22 cellular contexts compared by ENCODE assay signal in genomic region chr7:29552392-29552791, GRCh38. TPM values are rescaled to one million over a fixed set of nuclear protein-coding genes. Genes with fewer than 3 reads are reported as not detected.
DNase-seq lines count a peak whose midpoint lies in the region; FAIRE-seq and TF ChIP-seq lines count a peak whose summit lies in the region.
"Had no signal": no experiment of that assay in that cellular context is flagged by ENCODE, and none has a peak within 500 bp of the region (broad histone marks: within the 10 kb centered on the region; RNA-seq: fewer than 3 reads in every experiment).

No MANE protein-coding gene starts in this region.

- H2BK120ac ChIP-seq in H1 (replicated peaks; ENCODE audit: low read depth, low read length), result no peak overlapping the region
- H2BK120ac ChIP-seq in trophoblast cell (ENCODE audit: insufficient read depth, low read length, poor library complexity), result no peak overlapping the region

- no peaks in the 10 kb centered on the region for H3K23me2 ChIP-seq in H1 (ENCODE audit: low read depth, low read length)

- H3K27me3 ChIP-seq in H1 (replicated peaks in 1 of 4; ENCODE audit: control insufficient read depth in 3 of 4, extremely low read depth in 1 of 4, insufficient read depth in 3 of 4, low read length in 3 of 4) (no peaks in the 10 kb centered on the region), transverse colon (no peaks in the 10 kb centered on the region), trophoblast cell (ENCODE audit: insufficient read depth, low read length) (no peaks in the 10 kb centered on the region)
- H3K27me3 ChIP-seq: BLaER1 treated with 17β-estradiol and CSF1 and Interleukin-3, amounts not matched to agents 10 nM and 100 nM had no signal

- TF ChIP-seq RAD21 in Ishikawa (IDR thresholded peaks at IDR 0.05; ENCODE audit: low read depth) (no peak), H1 (IDR thresholded peaks at IDR 0.05 in 1 of 2, conservative IDR thresholded peaks at IDR 0.05 in 1 of 2; ENCODE audit: low read depth in 2 of 2, low read length in 2 of 2) (no peak)

- WGBS in H1 (ENCODE audit: extremely low coverage in 1 of 2, insufficient coverage in 1 of 2, insufficient read length in 1 of 2, insufficient replicate concordance in 2 of 2, low coverage in 1 of 2, low lambda C conversion rate in 2 of 2, missing lambda C conversion rate in 1 of 2), 2 experiments, result 87% methylated on average over 4 of the region's 4 CpGs; no CpG with 5 or more reads in 1 of the 2 experiments
- WGBS in transverse colon (ENCODE audit: low coverage in 1 of 2), 2 donors, result 50 to 84% methylated on average over 3 to 4 of the region's 4 CpGs
- no CpG with 5 or more reads among the region's 4 CpGs for WGBS in trophoblast cell (ENCODE audit: extremely low coverage, insufficient coverage, insufficient read length)

- H3K36me3 ChIP-seq in H1 (ENCODE audit: control insufficient read depth in 2 of 4, insufficient read depth in 4 of 4, low read length in 3 of 4) (no peaks in the 10 kb centered on the region), transverse colon (no peaks in the 10 kb centered on the region), trophoblast cell (ENCODE audit: control insufficient read depth in 1 of 2, insufficient read depth in 2 of 2, low read length in 2 of 2) (no peaks in the 10 kb centered on the region)
- H3K36me3 ChIP-seq: BLaER1 treated with 17β-estradiol and CSF1 and Interleukin-3, amounts not matched to agents 10 nM and 100 nM had no signal

- H4K91ac ChIP-seq in H1 (replicated peaks; ENCODE audit: insufficient read length, low read length) (no peak overlapping the region), trophoblast cell (ENCODE audit: low read depth, low read length) (no peak overlapping the region)

- no peaks in the 10 kb centered on the region for H4K20me1 ChIP-seq in H1 (replicated peaks in 1 of 2; ENCODE audit: control insufficient read depth in 1 of 2, insufficient read depth in 2 of 2, low read length in 2 of 2)
- H4K20me1 ChIP-seq: BLaER1 treated with 17β-estradiol and CSF1 and Interleukin-3, amounts not matched to agents 10 nM and 100 nM had no signal

- no peak overlapping the region for H2AK5ac ChIP-seq in H1 (ENCODE audit: low read depth, low read length)
- H2AK5ac ChIP-seq in trophoblast cell (ENCODE audit: low read length), result no peak overlapping the region

- H2BK5ac ChIP-seq in H1 (ENCODE audit: low read depth, low read length) (no peak overlapping the region), trophoblast cell (ENCODE audit: low read depth, low read length, poor library complexity) (no peak overlapping the region)

- H4K5ac ChIP-seq in H1 (ENCODE audit: insufficient read length, low read depth, low read length), result no peak overlapping the region

- DNase-seq in H1 (ENCODE audit: low read depth in 1 of 2, low spot score in 2 of 2), result no peak
- peak; percentile 35 for DNase-seq in transverse colon
- DNase-seq in stimulated activated CD8-positive, alpha-beta memory T cell treated with anti-CD3 and anti-CD28 coated beads, Interleukin-4, amount 100 ng/mL, for 48 hours, result no peak
- DNase-seq in trophoblast cell, result no peak
- DNase-seq: AML-193; Caco-2; Calu3; CD4-positive, alpha-beta T cell; CD8-positive, alpha-beta T cell; DMS79 treated with DMSO at 0.1 percent for 48 hours; GF-D8 had no signal

- H2AFZ ChIP-seq in H1 (ENCODE audit: low read length), result no peak overlapping the region
- H2AFZ ChIP-seq in trophoblast cell (ENCODE audit: insufficient read depth, low read length, poor library complexity), result no peak overlapping the region

- H3K56ac ChIP-seq in H1 (replicated peaks; ENCODE audit: insufficient read length, low read depth, low read length), result no peak overlapping the region

- TF ChIP-seq CTCF in H1 (IDR thresholded peaks at IDR 0.05; ENCODE audit: control extremely low read depth in 1 of 3, insufficient read depth in 1 of 3, low read depth in 1 of 3, low read length in 3 of 3) (no peak), transverse colon (IDR thresholded peaks at IDR 0.05) (no peak)

- TF ChIP-seq POLR2A in H1 (IDR thresholded peaks at IDR 0.05; ENCODE audit: control extremely low read depth in 1 of 2, low read depth in 2 of 2, low read length in 2 of 2) (no peak), transverse colon (IDR thresholded peaks at IDR 0.05) (no peak)

- H3K4me1 ChIP-seq in H1 (replicated peaks in 1 of 4; ENCODE audit: control insufficient read depth in 3 of 4, insufficient read depth in 4 of 4, low read length in 3 of 4) (peaks cover 0 to 5% (median 5%) of the 10 kb centered on the region in 4 experiments; a peak in 4 of 7 replicates), transverse colon (no peaks in the 10 kb centered on the region), trophoblast cell (ENCODE audit: control insufficient read depth in 1 of 2, insufficient read depth in 2 of 2, low read length in 2 of 2) (peaks cover 0 to 7% of the 10 kb centered on the region in 2 experiments)
- H3K4me1 ChIP-seq: A549; BLaER1 treated with 17β-estradiol and CSF1 and Interleukin-3, amounts not matched to agents 10 nM and 100 nM; Caco-2 had no signal

- no peaks in the 10 kb centered on the region for H3K9me3 ChIP-seq in H1 (ENCODE audit: insufficient read depth in 2 of 2, low read depth in 1 of 2, low read length in 1 of 2)
- H3K9me3 ChIP-seq in transverse colon, result no peaks in the 10 kb centered on the region
- H3K9me3 ChIP-seq in trophoblast cell (ENCODE audit: insufficient read depth, low read depth, low read length), result no peaks in the 10 kb centered on the region
- H3K9me3 ChIP-seq: A549; BLaER1 treated with 17β-estradiol and CSF1 and Interleukin-3, amounts not matched to agents 10 nM and 100 nM; Caco-2 had no signal

- no peak overlapping the region for H3K9ac ChIP-seq in H1 (replicated peaks in 1 of 4; ENCODE audit: extremely low read depth in 1 of 4, low read depth in 3 of 4, low read length in 3 of 4)
- no peak overlapping the region for H3K9ac ChIP-seq in trophoblast cell (ENCODE audit: low read length)
- H3K9ac ChIP-seq: BLaER1 treated with 17β-estradiol and CSF1 and Interleukin-3, amounts not matched to agents 10 nM and 100 nM had no signal

- H3K4me3 ChIP-seq in H1 (ENCODE audit: extremely low read depth in 1 of 4, insufficient read depth in 2 of 4, low read depth in 3 of 4, low read length in 4 of 4) (no peak overlapping the region), transverse colon (no peak overlapping the region), trophoblast cell (ENCODE audit: low read depth, low read length) (no peak overlapping the region)
- H3K4me3 ChIP-seq: A549; BLaER1 treated with 17β-estradiol and CSF1 and Interleukin-3, amounts not matched to agents 10 nM and 100 nM had no signal

- H2BK12ac ChIP-seq in H1 (ENCODE audit: low read depth, low read length) (no peak overlapping the region), trophoblast cell (ENCODE audit: low read length) (no peak overlapping the region)

- H4K12ac ChIP-seq in trophoblast cell (ENCODE audit: low read depth, low read length), result no peak overlapping the region

- H3K27ac ChIP-seq in H1 (ENCODE audit: low read depth, low read length) (no peak overlapping the region), transverse colon (no peak overlapping the region), trophoblast cell (ENCODE audit: low read depth, low read length) (no peak overlapping the region)
- H3K27ac ChIP-seq: 22Rv1; A549; BLaER1 treated with 17β-estradiol and CSF1 and Interleukin-3, amounts not matched to agents 10 nM and 100 nM; C4-2B had no signal

- no peak overlapping the region for H2BK20ac ChIP-seq in H1 (ENCODE audit: low read length)

- in situ Hi-C loops in transverse colon (cut with MboI; ENCODE audit: low pct_ligation_motif_present in 1 of 4, low pct_unique_long_range_greater_than_20kb in 1 of 4, low sequenced_read_pairs in 3 of 4), result no loop called here

- no peak overlapping the region for H3K14ac ChIP-seq in H1 (ENCODE audit: insufficient read length)
- H3K14ac ChIP-seq in trophoblast cell (ENCODE audit: low read length), result no peak overlapping the region

- intact Hi-C loops in transverse colon (cut with DNase I; ENCODE audit: low total_unique reads), result no loop called here

- H3K4ac ChIP-seq in H1 (replicated peaks; ENCODE audit: insufficient read length, low read depth, low read length) (no peak overlapping the region), trophoblast cell (ENCODE audit: low read depth, low read length) (no peak overlapping the region)

- TF ChIP-seq EP300 in Ishikawa (IDR thresholded peaks at IDR 0.05; ENCODE audit: borderline replicate concordance) (peak; percentile 69; the same call in 1 of the 2 replicates), H1 (IDR thresholded peaks at IDR 0.05; ENCODE audit: borderline replicate concordance in 1 of 2, low read depth in 2 of 2, low read length in 2 of 2) (no peak), transverse colon (IDR thresholded peaks at IDR 0.05; ENCODE audit: low read depth) (no peak)

- FAIRE-seq in H1 (lab: Jason Lieb, UNC), result peak; percentile 50
- FAIRE-seq: A549, D721Med, G401.6, GM12891, GM19239 had no signal

- H4K8ac ChIP-seq in H1 (ENCODE audit: extremely low read depth, insufficient read depth, low read length) (no peak overlapping the region), trophoblast cell (ENCODE audit: low read depth, low read length) (no peak overlapping the region)

- no peak overlapping the region for H3K4me2 ChIP-seq in H1 (ENCODE audit: insufficient read depth in 1 of 2, low read depth in 2 of 2, low read length in 2 of 2)
- no peak overlapping the region for H3K4me2 ChIP-seq in trophoblast cell (ENCODE audit: low read length)
- H3K4me2 ChIP-seq: A549; BLaER1 treated with 17β-estradiol and CSF1 and Interleukin-3, amounts not matched to agents 10 nM and 100 nM had no signal

- POLR2A ChIA-PET in H1 (lab: Charles Lee; ENCODE audit: partially characterized antibody), result interaction anchor here (1.1 to 1.6 kb wide), 2 partner anchors 8 to 129 kb away, joined by 3 to 4 read pairs; no protein-coding TSS in a partner anchor

- H2BK15ac ChIP-seq in H1 (ENCODE audit: low read length), result no peak overlapping the region

- H3K23ac ChIP-seq in H1 (ENCODE audit: insufficient read length), result no peak overlapping the region
- no peak overlapping the region for H3K23ac ChIP-seq in trophoblast cell (ENCODE audit: low read length)

- H3K79me2 ChIP-seq in H1 (ENCODE audit: control insufficient read depth in 1 of 2, insufficient read depth in 2 of 2, low read length in 2 of 2) (no peaks in the 10 kb centered on the region), trophoblast cell (ENCODE audit: control insufficient read depth, insufficient read depth, low read length, poor library complexity) (no peaks in the 10 kb centered on the region)

- CTCF ChIA-PET in H1 (lab: Charles Lee; ENCODE audit: partially characterized antibody), result interaction anchor here (1.0 to 1.6 kb wide), 3 partner anchors 14 to 36 kb away, joined by 3 to 6 read pairs (median 3); no protein-coding TSS in a partner anchor

- no peak overlapping the region for H3K18ac ChIP-seq in H1 (ENCODE audit: extremely low read depth, low read length)
- no peak overlapping the region for H3K18ac ChIP-seq in trophoblast cell (ENCODE audit: low read length)

- H3K79me1 ChIP-seq in H1 (ENCODE audit: low read depth, low read length) (no peaks in the 10 kb centered on the region), trophoblast cell (ENCODE audit: low read length) (peaks cover 3% of the 10 kb centered on the region)

RNA-seq across cellular contexts. Expression of gene PRR15, which starts 11.2 kb away (rescaled TPM):
- 7.9 and 10.1 TPM in 2 replicates for total RNA-seq in H1 (2021; fragmentation: NEBNext Ultra II Directional; extraction: Animal tissue kit (Norgen Biotek cat#: 25700))
- 4.9 and 8.4 TPM in 2 replicates for polyA plus RNA-seq in H1 (2011; rRNA removed)
- polyA plus RNA-seq in H1 (2011; cell fraction: cytosol; rRNA removed), result 7.1 TPM
- polyA plus RNA-seq in H1 (2011; cell fraction: nucleus; rRNA removed), result 5.7 TPM
- 4.4 to 6.0 TPM (median 5.6 TPM) in 4 replicates for polyA plus RNA-seq in H1 (2012, experiment 1 of 2)
- polyA plus RNA-seq in H1 (2012, experiment 2 of 2), result 8.9 TPM
- polyA plus RNA-seq in H1 (2013, experiment 1 of 2), result 7.3 TPM
- 7.7 TPM for polyA plus RNA-seq in H1 (2013, experiment 2 of 2)
- polyA minus RNA-seq in H1 (2011; rRNA and poly(A)+ RNA removed), result 1.9 and 2.2 TPM in 2 replicates
- 4.4 TPM for polyA minus RNA-seq in H1 (2011; cell fraction: cytosol; rRNA and poly(A)+ RNA removed)
- polyA minus RNA-seq in H1 (2011; cell fraction: nucleus; rRNA and poly(A)+ RNA removed), result 4.6 TPM
- 100 to 1,000 TPM in 3 of 4 donors, 10 to 100 TPM in 1; 53.3 to 443 (median 294) TPM for total RNA-seq in transverse colon
- polyA plus RNA-seq in trophoblast cell (2013), result 89.1 and 96.9 TPM in 2 replicates
- total RNA-seq: A172; B cell; CD4-positive, alpha-beta T cell; CD8-positive, alpha-beta T cell had no signal
